ENCODE assay signal across 18 cellular contexts in the genomic region with DNA sequence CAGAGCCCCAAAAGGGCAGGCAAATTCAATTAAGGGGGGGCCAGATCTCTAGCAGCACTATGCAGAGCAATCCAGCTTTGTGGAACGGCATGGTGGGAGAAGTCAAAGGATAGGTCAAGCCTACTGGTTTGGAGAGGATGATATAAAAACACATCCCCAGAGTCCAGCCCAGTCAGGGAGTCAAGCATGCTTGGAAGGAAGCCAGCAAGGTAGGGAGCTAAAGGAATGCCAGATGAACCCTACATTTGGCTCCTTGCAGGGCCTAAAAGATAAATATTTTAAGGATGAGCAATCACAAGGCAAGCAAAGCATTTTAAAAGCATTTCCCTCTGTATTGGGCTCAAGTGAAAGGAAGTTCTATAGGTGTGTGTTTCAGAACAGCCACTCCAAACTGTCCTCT.
"Had no signal": no experiment of that assay in that cellular context is flagged by ENCODE, and none has a peak within 500 bp of the region (broad histone marks: within the 10 kb centered on the region; RNA-seq: fewer than 3 reads in every experiment).

No MANE protein-coding gene starts in this region.

- H3K36me3 ChIP-seq: neural progenitor cell, ovary had no signal

- H3K4me3 ChIP-seq: coronary artery, left lung, neural progenitor cell, ovary, stomach, tibial artery had no signal

- H3K4me2 ChIP-seq: neural progenitor cell had no signal

- H3K27ac ChIP-seq: epithelial cell of prostate, left lung, neural progenitor cell, ovary had no signal

- H2AFZ ChIP-seq: neural progenitor cell had no signal

- H3K9me3 ChIP-seq: left lung, ovary, stomach, tibial artery had no signal

- ATAC-seq: activated CD8-positive, alpha-beta T cell treated with anti-CD3 and anti-CD28 coated beads, Interleukin-2, amount 10 ng/mL, durations not matched to agents 7 days and 5 days; activated naive CD8-positive, alpha-beta T cell treated with anti-CD3 and anti-CD28 coated beads, Interleukin-2, amount 50 U/mL, for 24 hours; left lung had no signal

- DNase-seq: activated CD4-positive, alpha-beta T cell treated with anti-CD3 and anti-CD28 coated beads for 48 hours; activated CD8-positive, alpha-beta memory T cell treated with anti-CD3 and anti-CD28 coated beads, Interleukin-2, amount 50 U/mL, for 48 hours; activated CD8-positive, alpha-beta T cell treated with anti-CD3 and anti-CD28 coated beads, Interleukin-2, amount 10 ng/mL, durations not matched to agents 7 days and 5 days; activated naive CD4-positive, alpha-beta T cell treated with Interleukin-2 at 50 U/mL for 16 hours; activated naive CD8-positive, alpha-beta T cell treated with anti-CD3 and anti-CD28 coated beads, Interleukin-2, amount 50 U/mL, for 24 hours; caudate nucleus; effector memory CD4-positive, alpha-beta T cell; left lung; mesendoderm; ovary; retina; stimulated activated CD4-positive, alpha-beta T cell treated with anti-CD3 and anti-CD28 coated beads, Interleukin-15, amount 100 ng/mL, for 24 hours; stimulated activated CD4-positive, alpha-beta T cell treated with anti-CD3 and anti-CD28 coated beads, Interleukin-4, amount 100 ng/mL, for 24 hours; stomach had no signal

- H3K27me3 ChIP-seq: left lung, neural progenitor cell, ovary, stomach, tibial artery had no signal

- H3K9ac ChIP-seq: neural progenitor cell had no signal
